ENCODE assay signal across 1 cellular context in genomic region chr1:113860891-113861290, GRCh38.
TF ChIP-seq lines count a peak whose summit lies in the region.

No MANE protein-coding gene starts in this region.

TF ChIP-seq in SK-N-SH, 30 proteins besides CTCF, POLR2A, EP300 and RAD21 (continued from another document):
- TF ChIP-seq USF1 (IDR thresholded peaks at IDR 0.05; ENCODE audit: borderline replicate concordance, low read depth) (no peak), TCF12 (IDR thresholded peaks at IDR 0.05) (peak; percentile 59; the same call in 1 of the 2 replicates), MEF2A (IDR thresholded peaks at IDR 0.05; ENCODE audit: borderline replicate concordance, low read depth) (0 out of 2 replicates have a peak, but pooled peaks have one; percentile 17), RXRA (IDR thresholded peaks at IDR 0.05; ENCODE audit: borderline replicate concordance, low read depth) (0 out of 2 replicates have a peak, but pooled peaks have one; percentile 29), REST (IDR thresholded peaks at IDR 0.05; ENCODE audit: low read depth, low read length) (no peak), YY1 (IDR thresholded peaks at IDR 0.05; ENCODE audit: low read depth) (peak; percentile 38; the same call in 1 of the 2 replicates), NFIC (IDR thresholded peaks at IDR 0.05; ENCODE audit: borderline replicate concordance) (no peak; the same call in 1 of the 2 replicates), JUND (IDR thresholded peaks at IDR 0.05) (peak; percentile 79), POLR2AphosphoS5 (IDR thresholded peaks at IDR 0.05; ENCODE audit: low read depth, low read length) (peak; percentile 48; the same call in 1 of the 2 replicates)
